ENCODE assay signal across 28 cellular contexts in genomic region chr18:43367895-43368294, GRCh38.
"Had no signal": no experiment of that assay in that cellular context is flagged by ENCODE, and none has a peak within 500 bp of the region (broad histone marks: within the 10 kb centered on the region; RNA-seq: fewer than 3 reads in every experiment).

No MANE protein-coding gene starts in this region.

- H3K4me1 ChIP-seq: colonic mucosa, esophagus muscularis mucosa, esophagus squamous epithelium, foreskin keratinocyte, gastrocnemius medialis, gastroesophageal sphincter, heart left ventricle, heart right ventricle had no signal

- H3K27me3 ChIP-seq: colonic mucosa, esophagus muscularis mucosa, esophagus squamous epithelium, foreskin keratinocyte, gastrocnemius medialis, gastroesophageal sphincter, heart left ventricle, heart right ventricle had no signal

- H3K27ac Mint-ChIP-seq: dendritic cell treated with granulocyte-macrophage colony-stimulating factor and Interleukin-4, amounts not matched to agents 40 ng/mL and 50 ng/mL, for 4 days; effector memory CD8-positive, alpha-beta T cell; endodermal cell had no signal

- H3K4me3 ChIP-seq: colonic mucosa, coronary artery, dorsolateral prefrontal cortex, esophagus muscularis mucosa, esophagus squamous epithelium, gastrocnemius medialis, gastroesophageal sphincter, heart left ventricle, heart right ventricle had no signal

- H3K27ac ChIP-seq: colonic mucosa, coronary artery, dorsolateral prefrontal cortex, epithelial cell of prostate, esophagus muscularis mucosa, esophagus squamous epithelium, foreskin keratinocyte, gastrocnemius medialis, gastroesophageal sphincter, heart left ventricle, heart right ventricle had no signal

- DNase-seq: colonic mucosa; cortex of kidney; dermis blood vessel endothelial cell; dorsolateral prefrontal cortex; effector CD4-positive, alpha-beta T cell; effector CD8-positive, alpha-beta T cell; effector memory CD4-positive, alpha-beta T cell; effector memory CD8-positive, alpha-beta T cell; endodermal cell; erythroblast; esophagus squamous epithelium; foreskin fibroblast; foreskin keratinocyte; foreskin melanocyte; gastrocnemius medialis; glutamatergic neuron; head of caudate nucleus; heart left ventricle; heart right ventricle had no signal

- H3K4me3 Mint-ChIP-seq: dendritic cell treated with granulocyte-macrophage colony-stimulating factor and Interleukin-4, amounts not matched to agents 40 ng/mL and 50 ng/mL, for 4 days; effector memory CD8-positive, alpha-beta T cell; endodermal cell had no signal

- H3K9me3 Mint-ChIP-seq: dendritic cell treated with granulocyte-macrophage colony-stimulating factor and Interleukin-4, amounts not matched to agents 40 ng/mL and 50 ng/mL, for 4 days; endodermal cell had no signal

- H3K36me3 ChIP-seq: colonic mucosa, esophagus muscularis mucosa, esophagus squamous epithelium, gastrocnemius medialis, gastroesophageal sphincter, heart left ventricle, heart right ventricle had no signal

- H3K4me1 Mint-ChIP-seq: endodermal cell had no signal

- H3K9me3 ChIP-seq: colonic mucosa, esophagus muscularis mucosa, esophagus squamous epithelium, gastrocnemius medialis, gastroesophageal sphincter, heart left ventricle, heart right ventricle had no signal

- H3K27me3 Mint-ChIP-seq: dendritic cell treated with granulocyte-macrophage colony-stimulating factor and Interleukin-4, amounts not matched to agents 40 ng/mL and 50 ng/mL, for 4 days; effector memory CD8-positive, alpha-beta T cell had no signal

- FAIRE-seq: colon, endometrium, endothelial cell of umbilical vein had no signal

- ATAC-seq: effector memory CD8-positive, alpha-beta T cell; esophagus mucosa; foreskin keratinocyte; gastrocnemius medialis; gastroesophageal sphincter; heart left ventricle; heart right ventricle had no signal
